In genomic region chr7:107971613-107972012, GRCh38 we compare ENCODE assay signal across 1 cellular context.
TF ChIP-seq lines count a peak whose summit lies in the region.

No MANE protein-coding gene starts in this region.

TF ChIP-seq in K562, 482 proteins besides CTCF, POLR2A, EP300 and RAD21 (continued from another document):
- TF ChIP-seq, protein P1, sequence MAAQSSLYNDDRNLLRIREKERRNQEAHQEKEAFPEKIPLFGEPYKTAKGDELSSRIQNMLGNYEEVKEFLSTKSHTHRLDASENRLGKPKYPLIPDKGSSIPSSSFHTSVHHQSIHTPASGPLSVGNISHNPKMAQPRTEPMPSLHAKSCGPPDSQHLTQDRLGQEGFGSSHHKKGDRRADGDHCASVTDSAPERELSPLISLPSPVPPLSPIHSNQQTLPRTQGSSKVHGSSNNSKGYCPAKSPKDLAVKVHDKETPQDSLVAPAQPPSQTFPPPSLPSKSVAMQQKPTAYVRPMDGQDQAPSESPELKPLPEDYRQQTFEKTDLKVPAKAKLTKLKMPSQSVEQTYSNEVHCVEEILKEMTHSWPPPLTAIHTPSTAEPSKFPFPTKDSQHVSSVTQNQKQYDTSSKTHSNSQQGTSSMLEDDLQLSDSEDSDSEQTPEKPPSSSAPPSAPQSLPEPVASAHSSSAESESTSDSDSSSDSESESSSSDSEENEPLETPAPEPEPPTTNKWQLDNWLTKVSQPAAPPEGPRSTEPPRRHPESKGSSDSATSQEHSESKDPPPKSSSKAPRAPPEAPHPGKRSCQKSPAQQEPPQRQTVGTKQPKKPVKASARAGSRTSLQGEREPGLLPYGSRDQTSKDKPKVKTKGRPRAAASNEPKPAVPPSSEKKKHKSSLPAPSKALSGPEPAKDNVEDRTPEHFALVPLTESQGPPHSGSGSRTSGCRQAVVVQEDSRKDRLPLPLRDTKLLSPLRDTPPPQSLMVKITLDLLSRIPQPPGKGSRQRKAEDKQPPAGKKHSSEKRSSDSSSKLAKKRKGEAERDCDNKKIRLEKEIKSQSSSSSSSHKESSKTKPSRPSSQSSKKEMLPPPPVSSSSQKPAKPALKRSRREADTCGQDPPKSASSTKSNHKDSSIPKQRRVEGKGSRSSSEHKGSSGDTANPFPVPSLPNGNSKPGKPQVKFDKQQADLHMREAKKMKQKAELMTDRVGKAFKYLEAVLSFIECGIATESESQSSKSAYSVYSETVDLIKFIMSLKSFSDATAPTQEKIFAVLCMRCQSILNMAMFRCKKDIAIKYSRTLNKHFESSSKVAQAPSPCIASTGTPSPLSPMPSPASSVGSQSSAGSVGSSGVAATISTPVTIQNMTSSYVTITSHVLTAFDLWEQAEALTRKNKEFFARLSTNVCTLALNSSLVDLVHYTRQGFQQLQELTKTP (IDR thresholded peaks at IDR 0.05; ENCODE audit: low read depth in 1 of 2, partially characterized antibody in 2 of 2): peak in 1 of 2 experiments; percentile 27
- TF ChIP-seq ZNF77 (CRISPR knock-in tag; IDR thresholded peaks at IDR 0.05) (no peak), EGR1 (conservative IDR thresholded peaks at IDR 0.05) (peak; percentile 99), HDAC2 (IDR thresholded peaks at IDR 0.05) (0 out of 2 replicates have a peak, but pooled peaks have one; percentile 24), POLR2AphosphoS2 (IDR thresholded peaks at IDR 0.05; ENCODE audit: low read length) (no peak), ADNP (tag; IDR thresholded peaks at IDR 0.05) (no peak), PKNOX1 (IDR thresholded peaks at IDR 0.05) (peak; percentile 64), GATAD2B (IDR thresholded peaks at IDR 0.05; ENCODE audit: borderline replicate concordance) (no peak), ELF1 (tag; IDR thresholded peaks at IDR 0.05) (0 out of 2 replicates have a peak, but pooled peaks have one; percentile 26), GABPA (tag; conservative IDR thresholded peaks at IDR 0.05; ENCODE audit: low read depth) (peak; percentile 65), GABPB1 (CRISPR knock-in tag; IDR thresholded peaks at IDR 0.05) (no peak), KLF13 (tag; IDR thresholded peaks at IDR 0.05; ENCODE audit: borderline replicate concordance, low read depth) (no peak), GABPB2 (CRISPR knock-in tag; conservative IDR thresholded peaks at IDR 0.05) (no peak), ZEB2 (IDR thresholded peaks at IDR 0.05) (0 out of 2 replicates have a peak, but pooled peaks have one; percentile 38), ZNF318 (IDR thresholded peaks at IDR 0.05; ENCODE audit: borderline replicate concordance in 1 of 2, low read depth in 1 of 2) (0 out of 4 replicates have a peak, but pooled peaks of 1 of the 2 experiments have one; percentile 43), BRD4 (IDR thresholded peaks at IDR 0.05) (no peak), SMARCE1 (IDR thresholded peaks at IDR 0.05) (peak; percentile 74), ATF7 (IDR thresholded peaks at IDR 0.05) (peak; percentile 36; the same call in 1 of the 2 replicates), NRF1 (conservative IDR thresholded peaks at IDR 0.05 in 1 of 2, IDR thresholded peaks at IDR 0.05 in 1 of 2) (peak; percentile 13 to 37; a peak in 2 of 4 replicates)
- TF ChIP-seq, protein P2, sequence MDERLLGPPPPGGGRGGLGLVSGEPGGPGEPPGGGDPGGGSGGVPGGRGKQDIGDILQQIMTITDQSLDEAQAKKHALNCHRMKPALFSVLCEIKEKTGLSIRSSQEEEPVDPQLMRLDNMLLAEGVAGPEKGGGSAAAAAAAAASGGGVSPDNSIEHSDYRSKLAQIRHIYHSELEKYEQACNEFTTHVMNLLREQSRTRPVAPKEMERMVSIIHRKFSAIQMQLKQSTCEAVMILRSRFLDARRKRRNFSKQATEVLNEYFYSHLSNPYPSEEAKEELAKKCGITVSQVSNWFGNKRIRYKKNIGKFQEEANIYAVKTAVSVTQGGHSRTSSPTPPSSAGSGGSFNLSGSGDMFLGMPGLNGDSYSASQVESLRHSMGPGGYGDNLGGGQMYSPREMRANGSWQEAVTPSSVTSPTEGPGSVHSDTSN (CRISPR knock-in tag; IDR thresholded peaks at IDR 0.05; ENCODE audit: low read depth): no peak
- TF ChIP-seq, protein P2 (tag; conservative IDR thresholded peaks at IDR 0.05; ENCODE audit: low read depth): peak; percentile 79
